In genomic region chr10:118173326-118173725, GRCh38 we compare ENCODE assay signal across 20 cellular contexts.
DNase-seq lines count a peak whose midpoint lies in the region; ATAC-seq, FAIRE-seq and TF ChIP-seq lines count a peak whose summit lies in the region.
"Had no signal": no experiment of that assay in that cellular context is flagged by ENCODE, and none has a peak within 500 bp of the region (broad histone marks: within the 10 kb centered on the region; RNA-seq: fewer than 3 reads in every experiment).

No MANE protein-coding gene starts in this region.

- H3K27ac ChIP-seq in astrocyte (ENCODE audit: low read depth, low read length): no peak overlapping the region
- no peak overlapping the region for H3K27ac ChIP-seq in vagina
- H3K27ac ChIP-seq: 22Rv1, C4-2B, HL-60 had no signal

- CTCF ChIA-PET in AG04449 (lab: Yijun Ruan, JAX): no interaction called here

- TF ChIP-seq CTCF in AG04449 (IDR thresholded peaks at IDR 0.05; ENCODE audit: insufficient read depth, low read length, missing control alignments) (no peak), astrocyte (IDR thresholded peaks at IDR 0.05; ENCODE audit: insufficient read depth, low read depth, low read length) (no peak), nephron (IDR thresholded peaks at IDR 0.05; ENCODE audit: unreplicated experiment in 3 of 3) (no peak), vagina (IDR thresholded peaks at IDR 0.05) (no peak)

- POLR2A ChIA-PET in AG04449 (lab: Yijun Ruan, JAX): no interaction called here

- H3K27ac Mint-ChIP-seq in astrocyte (ENCODE audit: unreplicated experiment) (no peak overlapping the region), nephron (peak overlapping the region in 2 of 3 experiments; percentile 31 to 43)
- H3K27ac Mint-ChIP-seq: CD4-positive, alpha-beta memory T cell; H9 had no signal

- H3K79me2 ChIP-seq in astrocyte (ENCODE audit: insufficient read depth, low read length): no peaks in the 10 kb centered on the region

- no peaks in the 10 kb centered on the region for H3K27me3 ChIP-seq in astrocyte (ENCODE audit: insufficient read depth, low read length)
- no peaks in the 10 kb centered on the region for H3K27me3 ChIP-seq in vagina
- H3K27me3 ChIP-seq: BE2C had no signal

- H3K4me1 ChIP-seq in astrocyte (ENCODE audit: insufficient read depth, low read length) (no peaks in the 10 kb centered on the region), vagina (no peaks in the 10 kb centered on the region)
- H3K4me1 ChIP-seq: BE2C had no signal

- intact Hi-C loops in vagina (cut with DNase I): no loop called here

- DNase-seq in AG04449 (ENCODE audit: low read depth, low spot score): peak; percentile 37
- DNase-seq in GM03348 (ENCODE audit: low spot score): peak; percentile 25
- no peak for DNase-seq in astrocyte (ENCODE audit: low read depth)
- DNase-seq in vagina (ENCODE audit: extremely low spot score in 2 of 2): no peak
- no peak for DNase-seq in DMS 273 (lab: John Stamatoyannopoulos, UW; ENCODE audit: unreplicated experiment)
- no peak for DNase-seq in NCI-H1417 treated with DMSO at 0.1 percent for 48 hours (lab: John Stamatoyannopoulos, UW)
- DNase-seq: BE2C; CD4-positive, alpha-beta memory T cell; DMS153; DMS79 treated with DMSO at 0.1 percent for 48 hours; GDM1; GOT3; H9 had no signal

- FAIRE-seq in astrocyte (lab: Jason Lieb, UNC): peak; percentile 58
- FAIRE-seq: GM12878, GM18507 had no signal

- no peak for TF ChIP-seq POLR2A in vagina (IDR thresholded peaks at IDR 0.05)

- no peak overlapping the region for H2AFZ ChIP-seq in astrocyte (ENCODE audit: low read depth, low read length)

- ATAC-seq in GM21390 (IDR thresholded peaks at IDR 0.05; ENCODE audit: unreplicated experiment): no peak
- ATAC-seq: GM12878 had no signal

- no peaks in the 10 kb centered on the region for H4K20me1 ChIP-seq in astrocyte (ENCODE audit: insufficient read depth, low read length)

- no peaks in the 10 kb centered on the region for H3K36me3 Mint-ChIP-seq in astrocyte (ENCODE audit: low read depth, unreplicated experiment)
- H3K36me3 Mint-ChIP-seq in nephron (ENCODE audit: low read depth): no peaks in the 10 kb centered on the region
- H3K36me3 Mint-ChIP-seq: CD4-positive, alpha-beta memory T cell had no signal

- H3K4me1 Mint-ChIP-seq in astrocyte (ENCODE audit: low read depth, unreplicated experiment) (no peaks in the 10 kb centered on the region), nephron (peaks cover 31% of the 10 kb centered on the region)
- H3K4me1 Mint-ChIP-seq: CD4-positive, alpha-beta memory T cell; H9 had no signal

- H3K27me3 Mint-ChIP-seq in astrocyte (ENCODE audit: low read depth, unreplicated experiment) (no peaks in the 10 kb centered on the region), nephron (ENCODE audit: low read depth) (no peaks in the 10 kb centered on the region)

- no peak overlapping the region for H3K4me3 Mint-ChIP-seq in astrocyte (ENCODE audit: unreplicated experiment)
- H3K4me3 Mint-ChIP-seq in nephron: no peak overlapping the region
- H3K4me3 Mint-ChIP-seq: CD4-positive, alpha-beta memory T cell; H9 had no signal

- H3K4me3 ChIP-seq in AG04449 (ENCODE audit: low read depth, low read length) (no peak overlapping the region), astrocyte (ENCODE audit: insufficient read depth, low read depth, low read length) (no peak overlapping the region), vagina (no peak overlapping the region)
- H3K4me3 ChIP-seq: GM12878 had no signal

- no peak overlapping the region for H3K9ac ChIP-seq in astrocyte (ENCODE audit: low read length)

- H3K9me3 ChIP-seq in astrocyte (ENCODE audit: insufficient read depth, low read depth, low read length): no peaks in the 10 kb centered on the region
- no peaks in the 10 kb centered on the region for H3K9me3 ChIP-seq in vagina
- H3K9me3 ChIP-seq: BE2C had no signal

- no peak overlapping the region for H3K4me2 ChIP-seq in astrocyte (ENCODE audit: low read length)

- H3K36me3 ChIP-seq in astrocyte (ENCODE audit: insufficient read depth, low read length) (no peaks in the 10 kb centered on the region), vagina (no peaks in the 10 kb centered on the region)
- H3K36me3 ChIP-seq: BE2C had no signal

- no peaks in the 10 kb centered on the region for H3K9me3 Mint-ChIP-seq in astrocyte (ENCODE audit: unreplicated experiment)
- H3K9me3 Mint-ChIP-seq in nephron: peaks cover 16% of the 10 kb centered on the region
- H3K9me3 Mint-ChIP-seq: H9 had no signal

Comparison
In these comparisons a context has a peak if more than half of its experiments do, and no peak if none do; other contexts are left out.
1. DNase-seq: peak in AG04449 (single experiment) and GM03348 (single experiment); none in astrocyte (single experiment), vagina (0 of 2), DMS 273 (single experiment) and NCI-H1417 treated with DMSO at 0.1 percent for 48 hours (single experiment).